In the genomic region with DNA sequence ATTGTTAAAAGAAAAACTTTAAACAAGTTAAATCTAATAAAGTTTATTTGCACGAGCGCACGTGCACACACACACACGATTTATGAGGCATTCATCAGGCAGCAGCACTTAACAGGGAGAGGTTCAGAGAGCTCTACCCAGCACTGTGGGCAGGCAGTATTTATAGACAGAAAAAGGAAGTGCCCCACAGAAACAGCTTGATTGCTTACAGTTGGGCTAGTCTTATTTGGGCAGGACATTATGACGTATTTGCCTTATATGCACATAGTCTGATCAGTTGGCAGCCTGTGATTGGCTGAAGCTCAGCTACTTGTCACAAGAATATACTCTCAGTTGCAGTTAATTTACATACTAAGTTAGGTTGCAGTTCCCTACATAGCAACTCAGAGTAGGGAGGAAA, we compare ENCODE assay signal across 8 cellular contexts. TPM values are rescaled to one million over a fixed set of nuclear protein-coding genes. Genes with fewer than 3 reads are reported as not detected.
DNase-seq lines count a peak whose midpoint lies in the region; ATAC-seq and TF ChIP-seq lines count a peak whose summit lies in the region.
"Had no signal": no experiment of that assay in that cellular context is flagged by ENCODE, and none has a peak within 500 bp of the region (broad histone marks: within the 10 kb centered on the region; RNA-seq: fewer than 3 reads in every experiment).

No MANE protein-coding gene starts in this region.

- H3K27ac ChIP-seq in Karpas-422 (ENCODE audit: low read length) = peak overlapping the region; percentile 59
- H3K27ac ChIP-seq in neutrophil = peak overlapping the region; percentile 86

- 0 out of 2 replicates have a peak overlapping the region, but pooled peaks have one; percentile 34 for H2AFZ ChIP-seq in Karpas-422 (ENCODE audit: low read length)

- peaks cover 2% of the 10 kb centered on the region for H3K27me3 Mint-ChIP-seq in activated T-helper 2 cell treated with anti-CD3 and anti-CD28 coated beads, Interferon-gamma antibody, Interleukin-2, Interleukin-4, amounts not matched to agents 10 μg/mL and 5 μg/mL and 100 μg/mL, durations not matched to agents 14 hours and 24 hours and 36 hours (ENCODE audit: low read depth)

- peak; percentile 82 for DNase-seq in Karpas-422
- no peak for DNase-seq in activated T-helper 2 cell treated with anti-CD3 and anti-CD28 coated beads, Interferon-gamma antibody, Interleukin-2, Interleukin-4, amounts not matched to agents 10 μg/mL and 5 μg/mL and 100 μg/mL, durations not matched to agents 14 hours and 24 hours and 36 hours (ENCODE audit: low spot score)
- no peak for DNase-seq in NCI-H2196 (lab: John Stamatoyannopoulos, UW; ENCODE audit: unreplicated experiment)
- no peak for DNase-seq in NCI-H1417 treated with DMSO at 0.1 percent for 48 hours (lab: John Stamatoyannopoulos, UW)
- no peak for DNase-seq in stimulated activated CD4-positive, alpha-beta T cell treated with anti-CD3 and anti-CD28 coated beads, Interleukin-4, amount 100 ng/mL, for 24 hours

- peaks cover 16% of the 10 kb centered on the region for H3K36me3 Mint-ChIP-seq in activated T-helper 2 cell treated with anti-CD3 and anti-CD28 coated beads, Interferon-gamma antibody, Interleukin-2, Interleukin-4, amounts not matched to agents 10 μg/mL and 5 μg/mL and 100 μg/mL, durations not matched to agents 14 hours and 24 hours and 36 hours (ENCODE audit: low read depth)

- peak overlapping the region; percentile 15 for H3K27ac Mint-ChIP-seq in activated T-helper 2 cell treated with anti-CD3 and anti-CD28 coated beads, Interferon-gamma antibody, Interleukin-2, Interleukin-4, amounts not matched to agents 10 μg/mL and 5 μg/mL and 100 μg/mL, durations not matched to agents 14 hours and 24 hours and 36 hours

- no peak overlapping the region for H3K9ac ChIP-seq in Karpas-422 (ENCODE audit: low read length)

- H3K4me1 ChIP-seq in Karpas-422 (ENCODE audit: low read length) (peaks cover 26% of the 10 kb centered on the region), neutrophil (ENCODE audit: control insufficient read depth in 1 of 2, insufficient read depth in 1 of 2, low read depth in 1 of 2, low read length in 1 of 2) (peaks cover 38 to 46% of the 10 kb centered on the region in 2 experiments)

- H3K27me3 ChIP-seq in Karpas-422 (ENCODE audit: low read length) (no peaks in the 10 kb centered on the region), neutrophil (no peaks in the 10 kb centered on the region)
- H3K27me3 ChIP-seq: SJCRH30 had no signal

- TF ChIP-seq CTCF in neutrophil (IDR thresholded peaks at IDR 0.05) = no peak

- ATAC-seq in GM18502 (IDR thresholded peaks at IDR 0.05; ENCODE audit: poor library complexity, unreplicated experiment) = peak; percentile 28

- H4K20me1 ChIP-seq in Karpas-422 (ENCODE audit: insufficient read depth, low read depth, low read length) = no peaks in the 10 kb centered on the region

- H3K9me3 ChIP-seq in Karpas-422 (ENCODE audit: low read length) = no peaks in the 10 kb centered on the region
- H3K9me3 ChIP-seq in neutrophil = no peaks in the 10 kb centered on the region
- H3K9me3 ChIP-seq: SJCRH30 had no signal

- no peaks in the 10 kb centered on the region for H3K9me2 ChIP-seq in Karpas-422 (replicated peaks; ENCODE audit: insufficient read depth, low read length)

- peak overlapping the region; percentile 95 for H3K4me3 Mint-ChIP-seq in activated T-helper 2 cell treated with anti-CD3 and anti-CD28 coated beads, Interferon-gamma antibody, Interleukin-2, Interleukin-4, amounts not matched to agents 10 μg/mL and 5 μg/mL and 100 μg/mL, durations not matched to agents 14 hours and 24 hours and 36 hours (ENCODE audit: low read depth)

- H3K36me3 ChIP-seq in Karpas-422 (ENCODE audit: insufficient read depth, low read length) (peaks cover 20% of the 10 kb centered on the region), neutrophil (no peaks in the 10 kb centered on the region)
- H3K36me3 ChIP-seq: SJCRH30 had no signal

- peak overlapping the region; percentile 46 for H3K4me2 ChIP-seq in Karpas-422 (ENCODE audit: low read depth, low read length, poor library complexity, severe bottlenecking)

- peaks cover 33% of the 10 kb centered on the region for H3K4me1 Mint-ChIP-seq in activated T-helper 2 cell treated with anti-CD3 and anti-CD28 coated beads, Interferon-gamma antibody, Interleukin-2, Interleukin-4, amounts not matched to agents 10 μg/mL and 5 μg/mL and 100 μg/mL, durations not matched to agents 14 hours and 24 hours and 36 hours (ENCODE audit: low read depth)

- H3K9me3 Mint-ChIP-seq in activated T-helper 2 cell treated with anti-CD3 and anti-CD28 coated beads, Interferon-gamma antibody, Interleukin-2, Interleukin-4, amounts not matched to agents 10 μg/mL and 5 μg/mL and 100 μg/mL, durations not matched to agents 14 hours and 24 hours and 36 hours = peaks cover 4% of the 10 kb centered on the region

- H3K79me2 ChIP-seq in Karpas-422 (ENCODE audit: low read length) = peaks cover 37% of the 10 kb centered on the region

- intact Hi-C loops in activated T-helper 2 cell treated with anti-CD3 and anti-CD28 coated beads, Interferon-gamma antibody, Interleukin-2, Interleukin-4, amounts not matched to agents 10 μg/mL and 5 μg/mL and 100 μg/mL, durations not matched to agents 14 hours and 24 hours and 36 hours (cut with micrococcal nuclease) = loop anchor here (2.0 to 5.0 kb wide), 4 partner anchors 61 to 990 kb away; partner anchors contain the start of genes ASNS, LMTK2 and SEM1

- H3K4me3 ChIP-seq in Karpas-422 (ENCODE audit: low read length) (peak overlapping the region; percentile 54; the same call in 1 of the 2 replicates), neutrophil (ENCODE audit: low read depth in 1 of 2, low read length in 1 of 2) (peak overlapping the region; percentile 74 to 81)

RNA-seq across cellular contexts. Expression of gene SDHAF3, which starts 1.2 kb away (rescaled TPM):
- total RNA-seq in Karpas-422 (2014; rRNA removed; shearing (Covaris generic); ENCODE audit: low replicate concordance) = 26.1 and 63.4 TPM in 2 replicates
- 23.7 and 26.9 TPM in 2 replicates for total RNA-seq in activated T-helper 2 cell treated with anti-CD3 and anti-CD28 coated beads, Interferon-gamma antibody, Interleukin-2, Interleukin-4, amounts not matched to agents 10 μg/mL and 5 μg/mL and 100 μg/mL, durations not matched to agents 14 hours and 24 hours and 36 hours
